17 cellular contexts compared by ENCODE assay signal in genomic region chr6:44701637-44702101, GRCh38.
DNase-seq lines count a peak whose midpoint lies in the region; TF ChIP-seq lines count a peak whose summit lies in the region.
"Had no signal": no experiment of that assay in that cellular context is flagged by ENCODE, and none has a peak within 500 bp of the region (broad histone marks: within the 10 kb centered on the region; RNA-seq: fewer than 3 reads in every experiment).

No MANE protein-coding gene starts in this region.

- no peaks in the 10 kb centered on the region for H3K36me3 ChIP-seq in NT2/D1 (ENCODE audit: insufficient read depth, insufficient read length, low read length)
- H3K36me3 ChIP-seq: adrenal gland had no signal

- TF ChIP-seq CTCF in fibroblast of mammary gland (conservative IDR thresholded peaks at IDR 0.05; ENCODE audit: control insufficient read depth, insufficient read depth, low read depth, low read length): no peak

- H3K9me3 ChIP-seq in NT2/D1 (ENCODE audit: insufficient read depth, low read length): no peaks in the 10 kb centered on the region
- H3K9me3 ChIP-seq: adrenal gland, SK-N-SH, testis had no signal

- H3K4me1 ChIP-seq in NT2/D1 (ENCODE audit: insufficient read depth, insufficient read length): peaks cover 3% of the 10 kb centered on the region
- H3K4me1 ChIP-seq: adrenal gland, testis had no signal

- H3K4me3 ChIP-seq in NT2/D1 (ENCODE audit: insufficient read length, low read depth): no peak overlapping the region
- H3K4me3 ChIP-seq in fibroblast of mammary gland (ENCODE audit: control insufficient read depth, low read depth, low read length): no peak overlapping the region
- H3K4me3 ChIP-seq: adrenal gland, testis had no signal

- DNase-seq in AG08395 (ENCODE audit: low spot score): peak; percentile 55
- DNase-seq in AG20443 (ENCODE audit: low spot score): peak; percentile 63
- DNase-seq in NT2/D1 (ENCODE audit: low read depth, low spot score): peak; percentile 30
- DNase-seq in fibroblast of mammary gland (ENCODE audit: low read depth): peak; percentile 78
- DNase-seq in mucosa of gallbladder (ENCODE audit: low spot score): no peak
- no peak for DNase-seq in glomerular visceral epithelial cell (ENCODE audit: extremely low spot score)
- DNase-seq in activated CD4-positive, alpha-beta T cell treated with anti-CD3 and anti-CD28 coated beads, Interleukin-2, amount 50 U/mL, for 4 hours: no peak
- DNase-seq: adrenal gland; central memory CD4-positive, alpha-beta T cell; COR-L47; NCI-H1417 treated with DMSO at 0.1 percent for 48 hours; NCI-H2171; NCI-H748 treated with DMSO at 0.1 percent for 48 hours; right cardiac atrium; SK-N-SH; T-helper 9 cell had no signal

- no peak overlapping the region for H3K9ac ChIP-seq in NT2/D1 (ENCODE audit: insufficient read length, low read depth)
- H3K9ac ChIP-seq: SK-N-SH had no signal

- H3K27me3 ChIP-seq in NT2/D1 (ENCODE audit: insufficient read depth, insufficient read length): no peaks in the 10 kb centered on the region
- H3K27me3 ChIP-seq: adrenal gland, testis had no signal

Comparison
In these comparisons a context has a peak if more than half of its experiments do, and no peak if none do; other contexts are left out.
1. DNase-seq: peak in AG08395 (single experiment), AG20443 (single experiment), NT2/D1 (single experiment) and fibroblast of mammary gland (single experiment); none in mucosa of gallbladder (single experiment), glomerular visceral epithelial cell (single experiment) and activated CD4-positive, alpha-beta T cell treated with anti-CD3 and anti-CD28 coated beads, Interleukin-2, amount 50 U/mL, for 4 hours (0 of 2).